22 cellular contexts compared by ENCODE assay signal in the genomic region with DNA sequence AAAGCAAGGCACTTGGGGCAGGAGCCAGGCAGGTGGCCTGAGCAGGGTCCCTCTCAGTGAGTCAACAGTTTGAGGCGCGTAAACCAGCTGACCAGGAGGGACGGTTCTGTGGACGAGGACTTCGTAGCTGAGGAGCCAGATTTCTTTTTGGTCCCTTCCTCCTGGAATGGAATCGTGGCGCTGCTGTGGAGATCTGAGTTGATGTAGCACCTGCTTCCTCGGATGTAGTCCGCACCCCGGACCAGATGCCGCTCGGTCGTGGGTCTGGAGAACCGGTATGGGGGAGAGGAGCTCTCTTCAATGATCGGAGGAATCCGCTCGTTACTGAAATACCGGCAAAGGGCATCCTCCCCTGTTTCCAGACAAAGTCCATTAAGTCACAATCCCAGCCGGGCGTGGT. TPM values are rescaled to one million over a fixed set of nuclear protein-coding genes. Genes with fewer than 3 reads are reported as not detected.
"Had no signal": no experiment of that assay in that cellular context is flagged by ENCODE, and none has a peak within 500 bp of the region (broad histone marks: within the 10 kb centered on the region; RNA-seq: fewer than 3 reads in every experiment).

No MANE protein-coding gene starts in this region.

- H3K36me3 ChIP-seq: gastrocnemius medialis, neutrophil, uterus had no signal

- H3K27ac Mint-ChIP-seq: memory B cell; naive thymus-derived CD4-positive, alpha-beta T cell; stimulated activated effector memory CD8-positive, alpha-beta T cell treated with anti-CD3 and anti-CD28 coated beads, Interleukin-12 subunit alpha, Interleukin-12 subunit beta, amount 100 ng/mL, for 72 hours had no signal

- H3K27me3 ChIP-seq: gastrocnemius medialis, neutrophil, pancreas, right lobe of liver, stomach, tibial artery, upper lobe of left lung, uterus had no signal

- H3K4me1 ChIP-seq: right lobe of liver, uterus had no signal

- H3K9me3 Mint-ChIP-seq: memory B cell; mesothelial cell of epicardium; stimulated activated effector memory CD8-positive, alpha-beta T cell treated with anti-CD3 and anti-CD28 coated beads, Interleukin-12 subunit alpha, Interleukin-12 subunit beta, amount 100 ng/mL, for 72 hours had no signal

- DNase-seq: dermis blood vessel endothelial cell; effector memory CD4-positive, alpha-beta T cell; gastrocnemius medialis; head of caudate nucleus; naive thymus-derived CD4-positive, alpha-beta T cell; right lobe of liver; stimulated activated CD4-positive, alpha-beta T cell treated with anti-CD3 and anti-CD28 coated beads, Interleukin-12 subunit alpha, Interleukin-12 subunit beta, amount 100 ng/mL, for 4 hours; stimulated activated CD4-positive, alpha-beta T cell treated with anti-CD3 and anti-CD28 coated beads, Interleukin-1b, Interleukin-23, amount 100 ng/mL, for 48 hours; stimulated activated CD4-positive, alpha-beta T cell treated with anti-CD3 and anti-CD28 coated beads, Interleukin-4, amount 100 ng/mL, for 1 hour; stimulated activated naive CD4-positive, alpha-beta T cell treated with Interleukin-2 at 50 U/mL for 16 hours; stomach; tibial artery; uterus had no signal

- ATAC-seq: gastrocnemius medialis; naive thymus-derived CD4-positive, alpha-beta T cell; pancreas; stimulated activated effector memory CD8-positive, alpha-beta T cell treated with anti-CD3 and anti-CD28 coated beads, Interleukin-12 subunit alpha, Interleukin-12 subunit beta, amount 100 ng/mL, for 72 hours had no signal

- H3K9me3 ChIP-seq: gastrocnemius medialis, neutrophil, pancreas, right lobe of liver, stomach, tibial artery, upper lobe of left lung, uterus had no signal

- H3K27ac ChIP-seq: gastrocnemius medialis, neutrophil, pancreas, right lobe of liver, stomach, upper lobe of left lung, uterus had no signal

- H3K36me3 Mint-ChIP-seq: memory B cell; naive thymus-derived CD4-positive, alpha-beta T cell; stimulated activated effector memory CD8-positive, alpha-beta T cell treated with anti-CD3 and anti-CD28 coated beads, Interleukin-12 subunit alpha, Interleukin-12 subunit beta, amount 100 ng/mL, for 72 hours had no signal

- H3K4me3 ChIP-seq: coronary artery, gastrocnemius medialis, lung, pancreas, right lobe of liver, smooth muscle cell, stomach, tibial artery, upper lobe of left lung, uterus had no signal

- H3K4me1 Mint-ChIP-seq: memory B cell; naive thymus-derived CD4-positive, alpha-beta T cell had no signal

- H3K4me3 Mint-ChIP-seq: memory B cell; mesothelial cell of epicardium; naive thymus-derived CD4-positive, alpha-beta T cell; stimulated activated effector memory CD8-positive, alpha-beta T cell treated with anti-CD3 and anti-CD28 coated beads, Interleukin-12 subunit alpha, Interleukin-12 subunit beta, amount 100 ng/mL, for 72 hours had no signal

RNA-seq across cellular contexts. Expression of a gene that starts 49.7 kb away (rescaled TPM):
- polyA plus RNA-seq: smooth muscle cell had no signal
